ENCODE assay signal across 20 cellular contexts in the genomic region with DNA sequence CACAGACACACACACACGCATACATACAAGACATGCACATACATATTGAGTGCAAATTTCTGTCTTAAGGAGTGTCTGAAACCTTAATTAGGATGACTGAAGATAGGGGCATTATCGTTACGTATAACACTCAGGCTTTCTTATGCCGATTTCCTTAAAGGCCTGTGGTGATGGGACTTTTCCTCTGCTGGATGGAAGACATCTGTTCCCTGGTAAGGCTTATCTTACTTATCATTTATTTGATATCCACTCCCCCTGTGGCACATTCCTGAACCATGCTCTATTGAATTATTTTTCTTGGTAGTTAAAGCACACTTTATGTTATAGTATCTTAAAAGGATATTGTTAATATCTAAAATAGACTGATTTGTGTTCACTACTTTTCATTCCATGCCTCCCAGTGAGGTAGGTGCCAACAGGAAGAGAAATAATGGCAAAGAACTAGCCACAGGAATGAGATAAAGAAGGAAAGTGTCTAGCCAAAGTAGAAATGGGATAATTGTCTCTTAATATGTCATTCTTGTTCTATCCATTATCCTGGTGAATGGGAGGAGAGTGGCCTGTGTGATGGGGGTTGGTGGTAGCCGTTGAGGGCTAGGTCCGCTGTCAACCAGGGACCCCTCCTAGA.
A peak's percentile ranks its signal among the peaks of the same experiment; 100 is the strongest.
DNase-seq lines count a peak whose midpoint lies in the region; ATAC-seq and TF ChIP-seq lines count a peak whose summit lies in the region.
"Had no signal": no experiment of that assay in that cellular context is flagged by ENCODE, and none has a peak within 500 bp of the region (broad histone marks: within the 10 kb centered on the region; RNA-seq: fewer than 3 reads in every experiment).

No MANE protein-coding gene starts in this region.

- no peaks in the 10 kb centered on the region for H3K9me2 ChIP-seq in SK-N-SH

- H3K27ac ChIP-seq in SK-N-SH (ENCODE audit: low read depth in 2 of 2, low read length in 1 of 2) = no peak overlapping the region
- H3K27ac ChIP-seq: HL-60 had no signal

- no peaks in the 10 kb centered on the region for H4K20me1 ChIP-seq in SK-N-SH (ENCODE audit: insufficient read depth)

- no peaks in the 10 kb centered on the region for H3K4me1 ChIP-seq in SK-N-SH (ENCODE audit: control insufficient read depth in 1 of 2, insufficient read depth in 2 of 2, low read depth in 1 of 2, low read length in 1 of 2)
- H3K4me1 ChIP-seq: BE2C, Caco-2 had no signal

- TF ChIP-seq RAD21 in SK-N-SH (IDR thresholded peaks at IDR 0.05; ENCODE audit: low read length) = no peak

- H3K36me3 ChIP-seq in SK-N-SH (replicated peaks in 1 of 2; ENCODE audit: control insufficient read depth in 1 of 2, insufficient read depth in 2 of 2, low read length in 1 of 2) = no peaks in the 10 kb centered on the region
- H3K36me3 ChIP-seq: BE2C had no signal

- H2AFZ ChIP-seq in SK-N-SH (ENCODE audit: low read depth) = no peak overlapping the region

- WGBS in SK-N-SH (ENCODE audit: low lambda C conversion rate) = 53% methylated on average over 6 of the region's 6 CpGs

- H3K4me2 ChIP-seq in SK-N-SH = no peak overlapping the region

- no peaks in the 10 kb centered on the region for H3K9me3 Mint-ChIP-seq in WTC11
- H3K9me3 Mint-ChIP-seq in activated CD8-positive, alpha-beta memory T cell treated with anti-CD3 and anti-CD28 coated beads, Interleukin-2, amount 10 ng/mL, durations not matched to agents 7 days and 5 days (ENCODE audit: low read depth) = no peaks in the 10 kb centered on the region
- H3K9me3 Mint-ChIP-seq: CD8-positive, alpha-beta memory T cell; HFFc6 had no signal

- POLR2A ChIA-PET in SK-N-SH (lab: Yijun Ruan, JAX) = no interaction called here
- POLR2A ChIA-PET in WTC11 (lab: Charles Lee) = no interaction called here

- no peak overlapping the region for H3K9ac ChIP-seq in SK-N-SH

- DNase-seq in SK-N-SH (no peak), WTC11 (ENCODE audit: low spot score) (no peak), fibroblast of the aortic adventitia (ENCODE audit: low read depth) (peak; percentile 40), activated gamma-delta T cell (lab: John Stamatoyannopoulos, UW) (no peak)
- DNase-seq in activated naive CD4-positive, alpha-beta T cell (lab: John Stamatoyannopoulos, UW) = no peak
- DNase-seq in activated CD8-positive, alpha-beta memory T cell treated with anti-CD3 and anti-CD28 coated beads, Interleukin-2, amount 10 ng/mL, durations not matched to agents 7 days and 5 days = no peak
- DNase-seq: 8988T; ACHN; BE2C; C1 segment of cervical spinal cord; Caco-2; CD4-positive, CD25-positive, alpha-beta regulatory T cell; CD8-positive, alpha-beta memory T cell; GDM1; GOT3; H7; HFFc6 had no signal

- no peak for TF ChIP-seq EP300 in SK-N-SH (IDR thresholded peaks at IDR 0.05; ENCODE audit: borderline replicate concordance in 1 of 2, low read depth in 1 of 2, low read length in 1 of 2)

- H3K9me3 ChIP-seq in SK-N-SH = no peaks in the 10 kb centered on the region
- H3K9me3 ChIP-seq: BE2C, Caco-2 had no signal

- ATAC-seq in SK-N-SH treated with all-trans-retinoic acid at 6 μM for 48 hours = no peak
- ATAC-seq in WTC11 = peak; percentile 60; the same call in 1 of the 2 replicates
- ATAC-seq in activated CD8-positive, alpha-beta memory T cell treated with anti-CD3 and anti-CD28 coated beads, Interleukin-2, amount 10 ng/mL, durations not matched to agents 7 days and 5 days = no peak
- ATAC-seq: HCT116 had no signal

- no peaks in the 10 kb centered on the region for H3F3A ChIP-seq in SK-N-SH (replicated peaks; ENCODE audit: insufficient read depth)

- H3K27me3 Mint-ChIP-seq in WTC11 (ENCODE audit: low read depth) = no peaks in the 10 kb centered on the region
- no peaks in the 10 kb centered on the region for H3K27me3 Mint-ChIP-seq in activated CD8-positive, alpha-beta memory T cell treated with anti-CD3 and anti-CD28 coated beads, Interleukin-2, amount 10 ng/mL, durations not matched to agents 7 days and 5 days
- H3K27me3 Mint-ChIP-seq: CD4-positive, CD25-positive, alpha-beta regulatory T cell; CD8-positive, alpha-beta memory T cell had no signal

- H3K79me2 ChIP-seq in SK-N-SH (ENCODE audit: insufficient read depth) = no peaks in the 10 kb centered on the region

- H3K4me1 Mint-ChIP-seq in WTC11 = no peaks in the 10 kb centered on the region
- no peaks in the 10 kb centered on the region for H3K4me1 Mint-ChIP-seq in activated CD8-positive, alpha-beta memory T cell treated with anti-CD3 and anti-CD28 coated beads, Interleukin-2, amount 10 ng/mL, durations not matched to agents 7 days and 5 days
- H3K4me1 Mint-ChIP-seq: CD8-positive, alpha-beta memory T cell had no signal

- no peak for TF ChIP-seq CTCF in SK-N-SH (IDR thresholded peaks at IDR 0.05)
- TF ChIP-seq CTCF in WTC11 (IDR thresholded peaks at IDR 0.05) = no peak
- no peak for TF ChIP-seq CTCF in fibroblast of the aortic adventitia (IDR thresholded peaks at IDR 0.05; ENCODE audit: insufficient read depth, low read length)

- H3K27me3 ChIP-seq in SK-N-SH (ENCODE audit: insufficient read depth) = no peaks in the 10 kb centered on the region
- H3K27me3 ChIP-seq: BE2C had no signal

- no peak overlapping the region for H3K27ac Mint-ChIP-seq in WTC11
- H3K27ac Mint-ChIP-seq in activated CD8-positive, alpha-beta memory T cell treated with anti-CD3 and anti-CD28 coated beads, Interleukin-2, amount 10 ng/mL, durations not matched to agents 7 days and 5 days = no peak overlapping the region
- H3K27ac Mint-ChIP-seq: CD4-positive, CD25-positive, alpha-beta regulatory T cell; CD8-positive, alpha-beta memory T cell; HFFc6 had no signal

- H3K36me3 Mint-ChIP-seq in WTC11 = no peaks in the 10 kb centered on the region
- no peaks in the 10 kb centered on the region for H3K36me3 Mint-ChIP-seq in activated CD8-positive, alpha-beta memory T cell treated with anti-CD3 and anti-CD28 coated beads, Interleukin-2, amount 10 ng/mL, durations not matched to agents 7 days and 5 days
- H3K36me3 Mint-ChIP-seq: CD4-positive, CD25-positive, alpha-beta regulatory T cell; CD8-positive, alpha-beta memory T cell had no signal

- no peak overlapping the region for H3K4me3 Mint-ChIP-seq in WTC11
- H3K4me3 Mint-ChIP-seq in activated CD8-positive, alpha-beta memory T cell treated with anti-CD3 and anti-CD28 coated beads, Interleukin-2, amount 10 ng/mL, durations not matched to agents 7 days and 5 days = no peak overlapping the region
- H3K4me3 Mint-ChIP-seq: CD4-positive, CD25-positive, alpha-beta regulatory T cell; CD8-positive, alpha-beta memory T cell; HFFc6 had no signal

- H3K4me3 ChIP-seq in SK-N-SH (ENCODE audit: low read depth in 2 of 2, low read length in 1 of 2) (no peak overlapping the region), fibroblast of the aortic adventitia (ENCODE audit: low read depth, low read length) (no peak overlapping the region)

- CTCF ChIA-PET in SK-N-SH (lab: Yijun Ruan, JAX) = no interaction called here
- CTCF ChIA-PET in WTC11 (lab: Charles Lee) = no interaction called here
- CTCF ChIA-PET in activated CD8-positive, alpha-beta memory T cell treated with anti-CD3 and anti-CD28 coated beads, Interleukin-2, amount 10 ng/mL, durations not matched to agents 7 days and 5 days (lab: Charles Lee) = no interaction called here

TF ChIP-seq in SK-N-SH treated with all-trans-retinoic acid at 6 μM for 48 hours, 23 proteins besides CTCF, POLR2A, EP300 and RAD21:
- TF ChIP-seq ISL1 (CRISPR knock-in tag; IDR thresholded peaks at IDR 0.05) (peak; percentile 49), ZNF70 (CRISPR knock-in tag; IDR thresholded peaks at IDR 0.05) (no peak)

TF ChIP-seq in SK-N-SH, 30 proteins besides CTCF, POLR2A, EP300 and RAD21 (continues in another document):
- TF ChIP-seq FOSL2 (IDR thresholded peaks at IDR 0.05; ENCODE audit: borderline replicate concordance, low read depth) (no peak), FOXM1 (IDR thresholded peaks at IDR 0.05; ENCODE audit: low read depth) (no peak), CHD2 (IDR thresholded peaks at IDR 0.05; ENCODE audit: low read length, partially characterized antibody) (no peak), POLR2AphosphoS5 (IDR thresholded peaks at IDR 0.05; ENCODE audit: low read depth, low read length) (no peak), TCF12 (IDR thresholded peaks at IDR 0.05) (no peak), EZH2phosphoT487 (IDR thresholded peaks at IDR 0.05; ENCODE audit: borderline replicate concordance, low read depth) (no peak), TEAD4 (IDR thresholded peaks at IDR 0.05; ENCODE audit: borderline replicate concordance, insufficient read depth) (no peak), USF1 (IDR thresholded peaks at IDR 0.05; ENCODE audit: borderline replicate concordance, low read depth) (no peak), MXI1 (IDR thresholded peaks at IDR 0.05; ENCODE audit: low read depth, low read length) (no peak)

TF ChIP-seq in WTC11, 78 proteins besides CTCF, POLR2A, EP300 and RAD21 (continues in another document):
- TF ChIP-seq ZNF232 (CRISPR knock-in tag; IDR thresholded peaks at IDR 0.05) = no peak
- TF ChIP-seq ELF4 (CRISPR knock-in tag; IDR thresholded peaks at IDR 0.05; ENCODE audit: low read depth) = no peak
- TF ChIP-seq ATF6 (CRISPR knock-in tag; IDR thresholded peaks at IDR 0.05) = no peak
- TF ChIP-seq RELA (CRISPR knock-in tag; IDR thresholded peaks at IDR 0.05; ENCODE audit: borderline replicate concordance) = no peak
- no peak for TF ChIP-seq USF1 (CRISPR knock-in tag; IDR thresholded peaks at IDR 0.05)
- TF ChIP-seq, protein P1, sequence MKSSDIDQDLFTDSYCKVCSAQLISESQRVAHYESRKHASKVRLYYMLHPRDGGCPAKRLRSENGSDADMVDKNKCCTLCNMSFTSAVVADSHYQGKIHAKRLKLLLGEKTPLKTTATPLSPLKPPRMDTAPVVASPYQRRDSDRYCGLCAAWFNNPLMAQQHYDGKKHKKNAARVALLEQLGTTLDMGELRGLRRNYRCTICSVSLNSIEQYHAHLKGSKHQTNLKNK (CRISPR knock-in tag; IDR thresholded peaks at IDR 0.05) = no peak
